ENCODE assay signal across 15 cellular contexts in the genomic region with DNA sequence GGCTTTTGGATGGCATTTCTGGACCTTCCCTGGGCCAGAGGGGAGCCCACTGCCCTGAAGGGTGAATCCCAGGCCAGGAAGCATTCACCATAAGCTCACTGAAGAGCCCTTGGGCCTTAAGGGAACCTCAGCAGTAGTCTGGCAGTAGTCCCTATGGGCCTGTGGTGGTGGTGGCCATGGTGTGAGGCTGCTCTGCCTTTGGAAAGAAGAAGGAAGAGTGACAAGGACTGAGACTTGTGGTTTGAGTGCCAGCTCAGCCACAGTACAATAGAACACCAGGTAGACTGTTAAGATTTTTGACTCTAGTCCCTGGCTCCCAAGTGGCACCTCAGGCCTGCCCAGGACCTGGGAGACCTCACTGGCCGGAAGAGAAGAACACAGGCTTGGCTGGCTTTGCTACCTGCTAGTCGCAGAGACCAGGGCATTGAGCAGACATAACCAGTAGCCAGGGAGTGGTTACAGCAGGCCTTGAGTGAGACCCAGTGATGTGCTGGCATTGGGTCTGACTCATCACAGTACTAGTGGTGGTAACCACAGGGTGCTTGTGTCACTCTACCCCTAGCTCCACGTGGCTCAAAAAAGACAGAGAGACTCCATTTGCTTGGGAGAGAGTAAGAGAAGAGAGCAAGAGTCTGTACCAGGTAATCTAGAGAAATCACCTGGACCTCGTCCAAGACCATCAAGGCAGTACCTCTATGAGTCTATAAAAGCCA.
A peak's percentile ranks its signal among the peaks of the same experiment; 100 is the strongest.
DNase-seq lines count a peak whose midpoint lies in the region; ATAC-seq, FAIRE-seq and TF ChIP-seq lines count a peak whose summit lies in the region.
"Had no signal": no experiment of that assay in that cellular context is flagged by ENCODE, and none has a peak within 500 bp of the region (broad histone marks: within the 10 kb centered on the region; RNA-seq: fewer than 3 reads in every experiment).

No MANE protein-coding gene starts in this region.

- H3K4me3 Mint-ChIP-seq in activated T-cell treated with anti-CD3 and anti-CD28 coated beads, Interleukin-2, amount 50 U/mL, for 72 hours = no peak overlapping the region
- H3K4me3 Mint-ChIP-seq in activated T-cell treated with anti-CD3 and anti-CD28 coated beads, Interleukin-2, amount 50 U/mL, for 24 hours = no peak overlapping the region
- no peak overlapping the region for H3K4me3 Mint-ChIP-seq in stimulated activated naive CD8-positive, alpha-beta T cell treated with anti-CD3 and anti-CD28 coated beads, Interleukin-15, amount 100 ng/mL, for 72 hours
- H3K4me3 Mint-ChIP-seq: GM23338 had no signal

- SMC1A ChIA-PET in GM12878 (lab: Charles Lee; ENCODE audit: uncharacterized antibody, unreplicated experiment) = no interaction called here

- H3K27me3 ChIP-seq in GM12878 (replicated peaks in 1 of 2; ENCODE audit: control insufficient read depth in 2 of 2, insufficient read depth in 2 of 2, low read length in 1 of 2) (no peaks in the 10 kb centered on the region), right cardiac atrium (ENCODE audit: control insufficient read depth, insufficient read depth) (no peaks in the 10 kb centered on the region)

- H3K36me3 ChIP-seq in GM12878 (ENCODE audit: control insufficient read depth in 2 of 2, insufficient read depth in 2 of 2, low read length in 1 of 2) = no peaks in the 10 kb centered on the region

- H3K9me3 Mint-ChIP-seq in activated T-cell treated with anti-CD3 and anti-CD28 coated beads, Interleukin-2, amount 50 U/mL, for 72 hours = peaks cover 0 to 8% of the 10 kb centered on the region in 2 donors
- peaks cover 4% of the 10 kb centered on the region for H3K9me3 Mint-ChIP-seq in activated T-cell treated with anti-CD3 and anti-CD28 coated beads, Interleukin-2, amount 50 U/mL, for 24 hours
- H3K9me3 Mint-ChIP-seq in stimulated activated naive CD8-positive, alpha-beta T cell treated with anti-CD3 and anti-CD28 coated beads, Interleukin-15, amount 100 ng/mL, for 72 hours = peaks cover 12 to 25% of the 10 kb centered on the region in 2 donors

- H2AFZ ChIP-seq in GM12878 (ENCODE audit: control insufficient read depth, low read depth, low read length) = no peak overlapping the region
- H2AFZ ChIP-seq: GM23338 had no signal

- no peak for TF ChIP-seq CTCF in GM12878 (IDR thresholded peaks at IDR 0.05 in 2 of 3, conservative IDR thresholded peaks at IDR 0.05 in 1 of 3; ENCODE audit: control insufficient read depth in 2 of 3, extremely low read depth in 1 of 3, insufficient read depth in 1 of 3, low read depth in 3 of 3, low read length in 3 of 3)

- BruUV-seq in GM12878 (replicated peaks; lab: Mats Ljungman, UMichigan) = no TSS peak

- WGBS in GM12878 (ENCODE audit: insufficient coverage, insufficient replicate concordance, low lambda C conversion rate, missing lambda C conversion rate) = 5% methylated on average over 4 of the region's 4 CpGs
- WGBS in right cardiac atrium = 84% methylated on average over 4 of the region's 4 CpGs

- peak; percentile 91 to 93 for ATAC-seq in activated T-cell treated with anti-CD3 and anti-CD28 coated beads, Interleukin-2, amount 50 U/mL, for 72 hours (replicated peaks in 1 of 2)
- peak; percentile 73 for ATAC-seq in GM12878
- ATAC-seq in stimulated activated naive CD8-positive, alpha-beta T cell treated with anti-CD3 and anti-CD28 coated beads, Interleukin-15, amount 100 ng/mL, for 72 hours = peak; percentile 88
- ATAC-seq in HG03139 (IDR thresholded peaks at IDR 0.05; ENCODE audit: unreplicated experiment) = no peak
- ATAC-seq in right cardiac atrium = no peak
- no peak for ATAC-seq in HG02610 (IDR thresholded peaks at IDR 0.05; ENCODE audit: unreplicated experiment)
- ATAC-seq: GM23338, psoas muscle had no signal

- peaks cover 0 to 4% of the 10 kb centered on the region in 2 donors for H3K36me3 Mint-ChIP-seq in activated T-cell treated with anti-CD3 and anti-CD28 coated beads, Interleukin-2, amount 50 U/mL, for 72 hours (ENCODE audit: insufficient read depth in 2 of 2)
- H3K36me3 Mint-ChIP-seq in activated T-cell treated with anti-CD3 and anti-CD28 coated beads, Interleukin-2, amount 50 U/mL, for 24 hours (ENCODE audit: low read depth) = no peaks in the 10 kb centered on the region

- in situ Hi-C loops in GM12878 (cut with MboI) = no loop called here

- no peaks in the 10 kb centered on the region for H3K4me1 Mint-ChIP-seq in activated T-cell treated with anti-CD3 and anti-CD28 coated beads, Interleukin-2, amount 50 U/mL, for 72 hours (ENCODE audit: low read depth)
- H3K4me1 Mint-ChIP-seq in activated T-cell treated with anti-CD3 and anti-CD28 coated beads, Interleukin-2, amount 50 U/mL, for 24 hours (ENCODE audit: low read depth) = no peaks in the 10 kb centered on the region
- no peaks in the 10 kb centered on the region for H3K4me1 Mint-ChIP-seq in stimulated activated naive CD8-positive, alpha-beta T cell treated with anti-CD3 and anti-CD28 coated beads, Interleukin-15, amount 100 ng/mL, for 72 hours

- no peak for TF ChIP-seq POLR2A in GM12878 (IDR thresholded peaks at IDR 0.05; ENCODE audit: low read depth, low read length)

- TF ChIP-seq RAD21 in GM12878 (IDR thresholded peaks at IDR 0.05; ENCODE audit: insufficient read depth, low read depth, low read length) = no peak

- DNase-seq in activated T-cell treated with anti-CD3 and anti-CD28 coated beads, Interleukin-2, amount 50 U/mL, for 72 hours = peak; percentile 28 to 33
- no peak for DNase-seq in activated T-cell treated with anti-CD3 and anti-CD28 coated beads, Interleukin-2, amount 50 U/mL, for 24 hours
- DNase-seq in HS-5 (ENCODE audit: low read depth) (peak; percentile 28), GM12878 (ENCODE audit: low read depth, low spot score) (peak; percentile 36), right cardiac atrium (no peak)
- DNase-seq in stimulated activated naive CD8-positive, alpha-beta T cell treated with anti-CD3 and anti-CD28 coated beads, Interleukin-15, amount 100 ng/mL, for 72 hours = peak in 1 of 2 donors; percentile 24
- DNase-seq: activated CD4-positive, alpha-beta T cell treated with anti-CD3 and anti-CD28 coated beads, Interleukin-2, amount 50 U/mL, for 4 hours; effector memory CD4-positive, alpha-beta T cell; NCI-H1092 treated with DMSO at 0.1 percent for 48 hours; NCI-H774; psoas muscle; stimulated activated CD4-positive, alpha-beta T cell treated with anti-CD3 and anti-CD28 coated beads, Interleukin-4, amount 100 ng/mL, for 4 hours had no signal

- no peak overlapping the region for H3K4me3 ChIP-seq in GM12878
- H3K4me3 ChIP-seq in right cardiac atrium (ENCODE audit: low read length) = no peak overlapping the region
- H3K4me3 ChIP-seq: GM23338, psoas muscle had no signal

- POLR2A ChIA-PET in GM12878 (lab: Charles Lee) = no interaction called here

- H3K4me1 ChIP-seq in GM12878 (ENCODE audit: control insufficient read depth, insufficient read depth, low read length) (no peaks in the 10 kb centered on the region), right cardiac atrium (ENCODE audit: control insufficient read depth, insufficient read depth, low read length) (no peaks in the 10 kb centered on the region)
- H3K4me1 ChIP-seq: psoas muscle had no signal

- no peak for TF ChIP-seq EP300 in GM12878 (IDR thresholded peaks at IDR 0.05; ENCODE audit: borderline replicate concordance in 1 of 2, control insufficient read depth in 1 of 2, low read depth in 2 of 2, low read length in 2 of 2)

- no peak overlapping the region for H3K9ac ChIP-seq in GM12878 (ENCODE audit: control insufficient read depth, insufficient read depth, low read length)

- RAD21 ChIA-PET in GM12878 (lab: Charles Lee; ENCODE audit: unreplicated experiment) = no interaction called here

- intact Hi-C loops in GM12878 (cut with micrococcal nuclease; ENCODE audit: unreplicated experiment) = no loop called here
- intact Hi-C loops in right cardiac atrium (cut with DNase I) = no loop called here

- H3K27ac Mint-ChIP-seq in activated T-cell treated with anti-CD3 and anti-CD28 coated beads, Interleukin-2, amount 50 U/mL, for 72 hours = no peak overlapping the region
- no peak overlapping the region for H3K27ac Mint-ChIP-seq in activated T-cell treated with anti-CD3 and anti-CD28 coated beads, Interleukin-2, amount 50 U/mL, for 24 hours
- H3K27ac Mint-ChIP-seq in stimulated activated naive CD8-positive, alpha-beta T cell treated with anti-CD3 and anti-CD28 coated beads, Interleukin-15, amount 100 ng/mL, for 72 hours = no peak overlapping the region
- H3K27ac Mint-ChIP-seq: GM23338 had no signal

- CTCF ChIA-PET in GM12878 (lab: Yijun Ruan, JAX) = no interaction called here

- H3K27ac ChIP-seq in GM12878 (ENCODE audit: control insufficient read depth, insufficient read depth) = no peak overlapping the region
- no peak overlapping the region for H3K27ac ChIP-seq in right cardiac atrium (ENCODE audit: low read length)
- H3K27ac ChIP-seq: psoas muscle had no signal

- no peak overlapping the region for H3K4me2 ChIP-seq in GM12878 (ENCODE audit: control insufficient read depth, insufficient read depth)
- H3K4me2 ChIP-seq: GM23338 had no signal

- H3K27me3 Mint-ChIP-seq in activated T-cell treated with anti-CD3 and anti-CD28 coated beads, Interleukin-2, amount 50 U/mL, for 72 hours (ENCODE audit: low read depth) = peaks cover 8% of the 10 kb centered on the region
- peaks cover 4% of the 10 kb centered on the region for H3K27me3 Mint-ChIP-seq in activated T-cell treated with anti-CD3 and anti-CD28 coated beads, Interleukin-2, amount 50 U/mL, for 24 hours
- H3K27me3 Mint-ChIP-seq in stimulated activated naive CD8-positive, alpha-beta T cell treated with anti-CD3 and anti-CD28 coated beads, Interleukin-15, amount 100 ng/mL, for 72 hours = no peaks in the 10 kb centered on the region

- H3K9me3 ChIP-seq in GM12878 (replicated peaks; ENCODE audit: control insufficient read depth, insufficient read depth, low read length) (no peaks in the 10 kb centered on the region; the same call in 2 of the 3 replicates), right cardiac atrium (ENCODE audit: control insufficient read depth, low read length) (no peaks in the 10 kb centered on the region)

- H4K20me1 ChIP-seq in GM12878 (ENCODE audit: control insufficient read depth, insufficient read depth) = no peaks in the 10 kb centered on the region

- no peaks in the 10 kb centered on the region for H3K79me2 ChIP-seq in GM12878 (ENCODE audit: control insufficient read depth, insufficient read depth, low read length)

- FAIRE-seq in GM12878 (lab: Jason Lieb, UNC) = no peak

TF ChIP-seq in GM12878, 131 proteins besides CTCF, POLR2A, EP300 and RAD21 (continues in another document):
- TF ChIP-seq, protein P1, sequence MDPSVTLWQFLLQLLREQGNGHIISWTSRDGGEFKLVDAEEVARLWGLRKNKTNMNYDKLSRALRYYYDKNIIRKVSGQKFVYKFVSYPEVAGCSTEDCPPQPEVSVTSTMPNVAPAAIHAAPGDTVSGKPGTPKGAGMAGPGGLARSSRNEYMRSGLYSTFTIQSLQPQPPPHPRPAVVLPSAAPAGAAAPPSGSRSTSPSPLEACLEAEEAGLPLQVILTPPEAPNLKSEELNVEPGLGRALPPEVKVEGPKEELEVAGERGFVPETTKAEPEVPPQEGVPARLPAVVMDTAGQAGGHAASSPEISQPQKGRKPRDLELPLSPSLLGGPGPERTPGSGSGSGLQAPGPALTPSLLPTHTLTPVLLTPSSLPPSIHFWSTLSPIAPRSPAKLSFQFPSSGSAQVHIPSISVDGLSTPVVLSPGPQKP (IDR thresholded peaks at IDR 0.05; ENCODE audit: low read depth, low read length) = no peak
- no peak for TF ChIP-seq TCF7 (IDR thresholded peaks at IDR 0.05; ENCODE audit: borderline replicate concordance)

Comparison
In these comparisons a context has a peak if more than half of its experiments do, and no peak if none do; other contexts are left out.
1. DNase-seq: peak in activated T-cell treated with anti-CD3 and anti-CD28 coated beads, Interleukin-2, amount 50 U/mL, for 72 hours (2 of 2), HS-5 (single experiment) and GM12878 (single experiment); none in activated T-cell treated with anti-CD3 and anti-CD28 coated beads, Interleukin-2, amount 50 U/mL, for 24 hours (single experiment) and right cardiac atrium (0 of 3).
2. ATAC-seq: peak in activated T-cell treated with anti-CD3 and anti-CD28 coated beads, Interleukin-2, amount 50 U/mL, for 72 hours (2 of 2), GM12878 (single experiment) and stimulated activated naive CD8-positive, alpha-beta T cell treated with anti-CD3 and anti-CD28 coated beads, Interleukin-15, amount 100 ng/mL, for 72 hours (single experiment); none in HG03139 (single experiment), right cardiac atrium (0 of 2) and HG02610 (single experiment).